ENCODE assay signal across 19 cellular contexts in genomic region chr9:127129718-127130085, GRCh38. TPM values are rescaled to one million over a fixed set of nuclear protein-coding genes. Genes with fewer than 3 reads are reported as not detected.
DNase-seq lines count a peak whose midpoint lies in the region; ATAC-seq and TF ChIP-seq lines count a peak whose summit lies in the region.
"Had no signal": no experiment of that assay in that cellular context is flagged by ENCODE, and none has a peak within 500 bp of the region (broad histone marks: within the 10 kb centered on the region; RNA-seq: fewer than 3 reads in every experiment).

No MANE protein-coding gene starts in this region.

- H3K9ac ChIP-seq in subcutaneous abdominal adipose tissue (ENCODE audit: low read length in 5 of 5), result peak overlapping the region in 2 of 5 donors; percentile 4 to 73

- no peak for TF ChIP-seq CTCF in glutamatergic neuron (IDR thresholded peaks at IDR 0.05; ENCODE audit: partially characterized antibody, unreplicated experiment)

- H3K4me3 ChIP-seq in subcutaneous abdominal adipose tissue (ENCODE audit: low read depth in 1 of 5, low read length in 5 of 5), result no peak overlapping the region
- H3K4me3 ChIP-seq: mucosa of descending colon, Peyer's patch had no signal

- no peaks in the 10 kb centered on the region for H3K36me3 Mint-ChIP-seq in glutamatergic neuron (ENCODE audit: unreplicated experiment)
- H3K36me3 Mint-ChIP-seq in stimulated activated memory B cell treated with anti-CD40 and anti-IgM and Interleukin-4, amounts not matched to agents 10 μg/mL and 1 μg/mL and 100 μg/mL, for 72 hours, result peaks cover 14% of the 10 kb centered on the region
- H3K36me3 Mint-ChIP-seq: activated CD8-positive, alpha-beta memory T cell treated with anti-CD3 and anti-CD28 coated beads, Interleukin-2, amount 10 ng/mL, durations not matched to agents 7 days and 5 days had no signal

- no peak overlapping the region for H3K4me3 Mint-ChIP-seq in glutamatergic neuron (ENCODE audit: unreplicated experiment)
- H3K4me3 Mint-ChIP-seq in stimulated activated memory B cell treated with anti-CD40 and anti-IgM and Interleukin-4, amounts not matched to agents 10 μg/mL and 1 μg/mL and 100 μg/mL, for 72 hours, result no peak overlapping the region
- H3K4me3 Mint-ChIP-seq: activated CD8-positive, alpha-beta memory T cell treated with anti-CD3 and anti-CD28 coated beads, Interleukin-2, amount 10 ng/mL, durations not matched to agents 7 days and 5 days; activated T-helper 17 cell treated with anti-CD3 and anti-CD28 coated beads, Interleukin-2, amount 50 U/mL, for 72 hours had no signal

- H3K27ac Mint-ChIP-seq in glutamatergic neuron (ENCODE audit: unreplicated experiment), result peak overlapping the region; percentile 99
- H3K27ac Mint-ChIP-seq in stimulated activated memory B cell treated with anti-CD40 and anti-IgM and Interleukin-4, amounts not matched to agents 10 μg/mL and 1 μg/mL and 100 μg/mL, for 72 hours, result no peak overlapping the region
- H3K27ac Mint-ChIP-seq: activated CD8-positive, alpha-beta memory T cell treated with anti-CD3 and anti-CD28 coated beads, Interleukin-2, amount 10 ng/mL, durations not matched to agents 7 days and 5 days; activated T-helper 17 cell treated with anti-CD3 and anti-CD28 coated beads, Interleukin-2, amount 50 U/mL, for 72 hours had no signal

- DNase-seq in G401 (ENCODE audit: low spot score) (peak; percentile 29), SK-N-DZ (ENCODE audit: low spot score) (peak; percentile 17), glutamatergic neuron (no peak)
- DNase-seq: activated CD4-positive, alpha-beta T cell treated with anti-CD3 and anti-CD28 coated beads for 4 hours; activated CD8-positive, alpha-beta memory T cell treated with anti-CD3 and anti-CD28 coated beads, Interleukin-2, amount 10 ng/mL, durations not matched to agents 7 days and 5 days; cerebellar nuclear complex; effector memory CD4-positive, alpha-beta T cell; EL; Karpas-422; kidney glomerular epithelial cell; mucosa of descending colon; NCI-H1092; Peyer's patch; stimulated activated naive CD4-positive, alpha-beta T cell had no signal

- H3K27me3 Mint-ChIP-seq in glutamatergic neuron (ENCODE audit: unreplicated experiment), result peaks cover 14% of the 10 kb centered on the region
- no peaks in the 10 kb centered on the region for H3K27me3 Mint-ChIP-seq in stimulated activated memory B cell treated with anti-CD40 and anti-IgM and Interleukin-4, amounts not matched to agents 10 μg/mL and 1 μg/mL and 100 μg/mL, for 72 hours
- H3K27me3 Mint-ChIP-seq: activated T-helper 17 cell treated with anti-CD3 and anti-CD28 coated beads, Interleukin-2, amount 50 U/mL, for 72 hours had no signal

- H3K9me3 ChIP-seq in subcutaneous abdominal adipose tissue (ENCODE audit: control insufficient read depth in 5 of 5, low read length in 5 of 5), result no peaks in the 10 kb centered on the region
- H3K9me3 ChIP-seq: mucosa of descending colon, Peyer's patch had no signal

- no peak for ATAC-seq in GM21526 (IDR thresholded peaks at IDR 0.05; ENCODE audit: low FRiP score, unreplicated experiment)
- no peak for ATAC-seq in HG03175 (IDR thresholded peaks at IDR 0.05; ENCODE audit: unreplicated experiment)
- ATAC-seq in stimulated activated memory B cell treated with anti-CD40 and anti-IgM and Interleukin-4, amounts not matched to agents 10 μg/mL and 1 μg/mL and 100 μg/mL, for 72 hours, result no peak
- ATAC-seq: activated CD8-positive, alpha-beta memory T cell treated with anti-CD3 and anti-CD28 coated beads, Interleukin-2, amount 10 ng/mL, durations not matched to agents 7 days and 5 days; activated T-helper 17 cell treated with anti-CD3 and anti-CD28 coated beads, Interleukin-2, amount 50 U/mL, for 72 hours; mucosa of descending colon had no signal

- H3K27me3 ChIP-seq in subcutaneous abdominal adipose tissue (ENCODE audit: control insufficient read depth in 5 of 5, insufficient read depth in 4 of 5, low read length in 5 of 5), result no peaks in the 10 kb centered on the region
- H3K27me3 ChIP-seq: Peyer's patch had no signal

- peaks cover 18 to 65% (median 57%) of the 10 kb centered on the region in 5 donors for H3K4me1 ChIP-seq in subcutaneous abdominal adipose tissue (ENCODE audit: control insufficient read depth in 5 of 5, insufficient read depth in 5 of 5, low read length in 5 of 5)

- peaks cover 60% of the 10 kb centered on the region for H3K4me1 Mint-ChIP-seq in glutamatergic neuron (ENCODE audit: low read depth, unreplicated experiment)
- no peaks in the 10 kb centered on the region for H3K4me1 Mint-ChIP-seq in stimulated activated memory B cell treated with anti-CD40 and anti-IgM and Interleukin-4, amounts not matched to agents 10 μg/mL and 1 μg/mL and 100 μg/mL, for 72 hours
- H3K4me1 Mint-ChIP-seq: activated T-helper 17 cell treated with anti-CD3 and anti-CD28 coated beads, Interleukin-2, amount 50 U/mL, for 72 hours had no signal

- no peaks in the 10 kb centered on the region for H3K36me3 ChIP-seq in subcutaneous abdominal adipose tissue (ENCODE audit: control insufficient read depth in 5 of 5, insufficient read depth in 5 of 5, low read length in 5 of 5)
- H3K36me3 ChIP-seq: Peyer's patch had no signal

- peaks cover 14% of the 10 kb centered on the region for H3K9me3 Mint-ChIP-seq in glutamatergic neuron (ENCODE audit: unreplicated experiment)
- H3K9me3 Mint-ChIP-seq in stimulated activated memory B cell treated with anti-CD40 and anti-IgM and Interleukin-4, amounts not matched to agents 10 μg/mL and 1 μg/mL and 100 μg/mL, for 72 hours, result no peaks in the 10 kb centered on the region
- H3K9me3 Mint-ChIP-seq: activated T-helper 17 cell treated with anti-CD3 and anti-CD28 coated beads, Interleukin-2, amount 50 U/mL, for 72 hours had no signal

- in situ Hi-C loops in G401 (cut with HindIII; ENCODE audit: low sequenced_read_pairs), result no loop called here

- H3K27ac ChIP-seq in subcutaneous abdominal adipose tissue (ENCODE audit: low read depth, low read length), result peak overlapping the region; percentile 78

RNA-seq across cellular contexts. Expression of gene ANGPTL2, which starts 7.3 kb away (rescaled TPM):
- 10.3 and 24.4 TPM in 2 replicates for total RNA-seq in G401 (2014; rRNA removed; shearing (Covaris generic))
- polyA plus RNA-seq in SK-N-DZ (2014; cell fraction: cytosol; rRNA removed), result 6.2 and 8.2 TPM in 2 replicates
- 3.3 and 4.0 TPM in 2 replicates for polyA plus RNA-seq in SK-N-DZ (2014; cell fraction: nucleus; rRNA removed)
- total RNA-seq in glutamatergic neuron (ENCODE audit: unreplicated experiment), result 55.5 TPM
- total RNA-seq: activated CD8-positive, alpha-beta memory T cell treated with anti-CD3 and anti-CD28 coated beads, Interleukin-2, amount 10 ng/mL, durations not matched to agents 7 days and 5 days; activated T-helper 17 cell treated with anti-CD3 and anti-CD28 coated beads, Interleukin-2, amount 50 U/mL, for 72 hours had no signal
